In the genomic region with DNA sequence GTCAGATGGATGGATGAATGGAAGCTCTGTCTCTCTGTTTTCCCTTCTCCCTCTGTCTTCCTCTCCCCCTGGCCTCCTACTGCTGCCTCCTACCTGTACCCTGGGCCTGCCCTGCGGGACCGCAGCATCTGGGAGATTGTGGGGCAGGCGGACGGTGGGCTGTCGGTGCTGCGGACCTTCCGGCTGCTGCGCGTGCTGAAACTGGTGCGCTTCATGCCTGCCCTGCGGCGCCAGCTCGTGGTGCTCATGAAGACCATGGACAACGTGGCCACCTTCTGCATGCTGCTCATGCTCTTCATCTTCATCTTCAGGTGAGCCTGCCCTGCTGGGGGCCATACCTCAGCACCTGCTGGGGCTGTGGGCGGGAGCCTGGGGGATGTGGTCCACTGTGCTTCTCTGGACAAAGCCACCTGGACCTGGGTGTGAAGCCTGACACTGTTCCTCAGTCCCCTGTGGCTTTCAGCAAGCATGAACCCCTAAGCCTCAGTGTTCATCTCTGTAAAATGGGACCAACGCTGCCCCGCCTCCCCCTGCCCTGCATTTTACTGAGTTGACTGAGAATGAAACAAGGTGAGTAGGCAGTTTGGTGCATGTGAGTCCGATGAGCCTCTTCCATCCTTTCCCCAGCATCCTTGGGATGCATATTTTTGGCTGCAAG, we compare ENCODE assay signal across 19 cellular contexts.
DNase-seq lines count a peak whose midpoint lies in the region; ATAC-seq lines count a peak whose summit lies in the region.
"Had no signal": no experiment of that assay in that cellular context is flagged by ENCODE, and none has a peak within 500 bp of the region (broad histone marks: within the 10 kb centered on the region; RNA-seq: fewer than 3 reads in every experiment).

No MANE protein-coding gene starts in this region.

- H3K79me2 ChIP-seq in Karpas-422 (ENCODE audit: low read length): no peaks in the 10 kb centered on the region

- no peaks in the 10 kb centered on the region for H3K9me2 ChIP-seq in Karpas-422 (replicated peaks; ENCODE audit: insufficient read depth, low read length)

- POLR2A ChIA-PET in CD8-positive, alpha-beta memory T cell (lab: Charles Lee): no interaction called here

- no peak overlapping the region for H2AFZ ChIP-seq in Karpas-422 (ENCODE audit: low read length)

- H3K9me3 ChIP-seq in CD8-positive, alpha-beta memory T cell (ENCODE audit: low read length): no peaks in the 10 kb centered on the region
- H3K9me3 ChIP-seq in Karpas-422 (ENCODE audit: low read length): no peaks in the 10 kb centered on the region
- H3K9me3 ChIP-seq: pancreas, SJCRH30 had no signal

- peak overlapping the region; percentile 72 to 92 (median 84) for H3K27ac Mint-ChIP-seq in CD8-positive, alpha-beta memory T cell
- no peak overlapping the region for H3K27ac Mint-ChIP-seq in activated T-helper 1 cell treated with anti-CD3 and anti-CD28 coated beads, Interleukin-12 subunit alpha, Interleukin-12 subunit beta, Interleukin-2, Interleukin-4 antibody, amounts not matched to agents 30 ng/mL and 10 ng/mL and 1 ng/mL, durations not matched to agents 14 hours and 24 hours and 36 hours
- H3K27ac Mint-ChIP-seq in stimulated activated effector memory CD8-positive, alpha-beta T cell treated with anti-CD3 and anti-CD28 coated beads, Interleukin-12 subunit alpha, Interleukin-12 subunit beta, amount 100 ng/mL, for 72 hours: peak overlapping the region; percentile 68

- H4K20me1 ChIP-seq in Karpas-422 (ENCODE audit: insufficient read depth, low read depth, low read length): no peaks in the 10 kb centered on the region

- H3K36me3 ChIP-seq in CD8-positive, alpha-beta memory T cell (ENCODE audit: insufficient read depth, low read length): no peaks in the 10 kb centered on the region
- H3K36me3 ChIP-seq in Karpas-422 (ENCODE audit: insufficient read depth, low read length): no peaks in the 10 kb centered on the region
- H3K36me3 ChIP-seq: pancreas, SJCRH30 had no signal

- peaks cover 9% of the 10 kb centered on the region for H3K27me3 ChIP-seq in CD8-positive, alpha-beta memory T cell (ENCODE audit: insufficient read depth, low read length, poor library complexity, severe bottlenecking)
- H3K27me3 ChIP-seq in Karpas-422 (ENCODE audit: low read length): no peaks in the 10 kb centered on the region
- H3K27me3 ChIP-seq: SJCRH30 had no signal

- no peak overlapping the region for H3K9ac ChIP-seq in Karpas-422 (ENCODE audit: low read length)
- H3K9ac ChIP-seq: KMS-11 had no signal

- peaks cover 52 to 83% (median 53%) of the 10 kb centered on the region in 3 donors for H3K4me1 Mint-ChIP-seq in CD8-positive, alpha-beta memory T cell
- peaks cover 34% of the 10 kb centered on the region for H3K4me1 Mint-ChIP-seq in activated T-helper 1 cell treated with anti-CD3 and anti-CD28 coated beads, Interleukin-12 subunit alpha, Interleukin-12 subunit beta, Interleukin-2, Interleukin-4 antibody, amounts not matched to agents 30 ng/mL and 10 ng/mL and 1 ng/mL, durations not matched to agents 14 hours and 24 hours and 36 hours (ENCODE audit: low read depth)
- peaks cover 59% of the 10 kb centered on the region for H3K4me1 Mint-ChIP-seq in stimulated activated effector memory CD8-positive, alpha-beta T cell treated with anti-CD3 and anti-CD28 coated beads, Interleukin-12 subunit alpha, Interleukin-12 subunit beta, amount 100 ng/mL, for 72 hours

- peaks cover 14 to 15% of the 10 kb centered on the region in 2 donors for H3K27me3 Mint-ChIP-seq in CD8-positive, alpha-beta memory T cell
- H3K27me3 Mint-ChIP-seq in activated T-helper 1 cell treated with anti-CD3 and anti-CD28 coated beads, Interleukin-12 subunit alpha, Interleukin-12 subunit beta, Interleukin-2, Interleukin-4 antibody, amounts not matched to agents 30 ng/mL and 10 ng/mL and 1 ng/mL, durations not matched to agents 14 hours and 24 hours and 36 hours (ENCODE audit: insufficient read depth): peaks cover 10% of the 10 kb centered on the region

- peak; percentile 9 for DNase-seq in activated naive CD4-positive, alpha-beta T cell treated with Interleukin-2 at 50 U/mL for 16 hours
- no peak for DNase-seq in activated naive CD4-positive, alpha-beta T cell treated with anti-CD3 and anti-CD28 coated beads, Interleukin-2, amount 50 U/mL, for 16 hours
- DNase-seq in CD8-positive, alpha-beta memory T cell: no peak
- no peak for DNase-seq in activated T-helper 1 cell treated with anti-CD3 and anti-CD28 coated beads, Interleukin-12 subunit alpha, Interleukin-12 subunit beta, Interleukin-2, Interleukin-4 antibody, amounts not matched to agents 30 ng/mL and 10 ng/mL and 1 ng/mL, durations not matched to agents 14 hours and 24 hours and 36 hours (ENCODE audit: low spot score)
- DNase-seq in stimulated activated effector memory CD8-positive, alpha-beta T cell treated with anti-CD3 and anti-CD28 coated beads, Interleukin-12 subunit alpha, Interleukin-12 subunit beta, amount 100 ng/mL, for 72 hours (ENCODE audit: low spot score in 2 of 2): no peak
- DNase-seq in stimulated activated CD4-positive, alpha-beta T cell treated with anti-CD3 and anti-CD28 coated beads, Interleukin-15, amount 100 ng/mL, for 24 hours: no peak
- DNase-seq in Karpas-422: no peak
- DNase-seq: activated CD8-positive, alpha-beta memory T cell treated with anti-CD3 and anti-CD28 coated beads, Interleukin-2, amount 50 U/mL, for 48 hours; C1 segment of cervical spinal cord; caudate nucleus; NCI-H1436; NCI-H2081 treated with DMSO at 0.1 percent for 48 hours; NCI-H226; NCI-H69; retina; SJCRH30; trophoblast cell had no signal

- H3K9me3 Mint-ChIP-seq in CD8-positive, alpha-beta memory T cell: no peaks in the 10 kb centered on the region
- H3K9me3 Mint-ChIP-seq in activated T-helper 1 cell treated with anti-CD3 and anti-CD28 coated beads, Interleukin-12 subunit alpha, Interleukin-12 subunit beta, Interleukin-2, Interleukin-4 antibody, amounts not matched to agents 30 ng/mL and 10 ng/mL and 1 ng/mL, durations not matched to agents 14 hours and 24 hours and 36 hours: no peaks in the 10 kb centered on the region
- H3K9me3 Mint-ChIP-seq in stimulated activated effector memory CD8-positive, alpha-beta T cell treated with anti-CD3 and anti-CD28 coated beads, Interleukin-12 subunit alpha, Interleukin-12 subunit beta, amount 100 ng/mL, for 72 hours: no peaks in the 10 kb centered on the region

- H3K4me2 ChIP-seq in Karpas-422 (ENCODE audit: low read depth, low read length, poor library complexity, severe bottlenecking): no peak overlapping the region
- H3K4me2 ChIP-seq: KMS-11 had no signal

- H3K4me3 Mint-ChIP-seq in CD8-positive, alpha-beta memory T cell: peak overlapping the region; percentile 73 to 90 (median 80)
- H3K4me3 Mint-ChIP-seq in activated T-helper 1 cell treated with anti-CD3 and anti-CD28 coated beads, Interleukin-12 subunit alpha, Interleukin-12 subunit beta, Interleukin-2, Interleukin-4 antibody, amounts not matched to agents 30 ng/mL and 10 ng/mL and 1 ng/mL, durations not matched to agents 14 hours and 24 hours and 36 hours: peak overlapping the region; percentile 51
- peak overlapping the region; percentile 44 for H3K4me3 Mint-ChIP-seq in stimulated activated effector memory CD8-positive, alpha-beta T cell treated with anti-CD3 and anti-CD28 coated beads, Interleukin-12 subunit alpha, Interleukin-12 subunit beta, amount 100 ng/mL, for 72 hours

- H3K4me1 ChIP-seq in CD8-positive, alpha-beta memory T cell (ENCODE audit: insufficient read depth, low read length): peaks cover 56% of the 10 kb centered on the region
- H3K4me1 ChIP-seq in Karpas-422 (ENCODE audit: low read length): no peaks in the 10 kb centered on the region
- H3K4me1 ChIP-seq: pancreas, SJCRH30 had no signal

- H3K4me3 ChIP-seq in CD8-positive, alpha-beta memory T cell (ENCODE audit: low read length): peak overlapping the region; percentile 51
- H3K4me3 ChIP-seq in Karpas-422 (ENCODE audit: low read length): no peak overlapping the region
- H3K4me3 ChIP-seq: pancreas, SJCRH30 had no signal

- CTCF ChIA-PET in CD8-positive, alpha-beta memory T cell (lab: Charles Lee): no interaction called here

- H3K27ac ChIP-seq in CD8-positive, alpha-beta memory T cell (ENCODE audit: low read depth, low read length): no peak overlapping the region
- no peak overlapping the region for H3K27ac ChIP-seq in Karpas-422 (ENCODE audit: low read length)
- H3K27ac ChIP-seq: KMS-11, pancreas, SJCRH30 had no signal

- ATAC-seq in stimulated activated effector memory CD8-positive, alpha-beta T cell treated with anti-CD3 and anti-CD28 coated beads, Interleukin-12 subunit alpha, Interleukin-12 subunit beta, amount 100 ng/mL, for 72 hours: no peak
- ATAC-seq: pancreas had no signal

- peaks cover 0 to 15% (median 3%) of the 10 kb centered on the region in 3 donors for H3K36me3 Mint-ChIP-seq in CD8-positive, alpha-beta memory T cell
- H3K36me3 Mint-ChIP-seq in activated T-helper 1 cell treated with anti-CD3 and anti-CD28 coated beads, Interleukin-12 subunit alpha, Interleukin-12 subunit beta, Interleukin-2, Interleukin-4 antibody, amounts not matched to agents 30 ng/mL and 10 ng/mL and 1 ng/mL, durations not matched to agents 14 hours and 24 hours and 36 hours (ENCODE audit: low read depth): no peaks in the 10 kb centered on the region
- H3K36me3 Mint-ChIP-seq in stimulated activated effector memory CD8-positive, alpha-beta T cell treated with anti-CD3 and anti-CD28 coated beads, Interleukin-12 subunit alpha, Interleukin-12 subunit beta, amount 100 ng/mL, for 72 hours: no peaks in the 10 kb centered on the region

- intact Hi-C loops in activated T-helper 1 cell treated with anti-CD3 and anti-CD28 coated beads, Interleukin-12 subunit alpha, Interleukin-12 subunit beta, Interleukin-2, Interleukin-4 antibody, amounts not matched to agents 30 ng/mL and 10 ng/mL and 1 ng/mL, durations not matched to agents 14 hours and 24 hours and 36 hours (cut with micrococcal nuclease): no loop called here
